2 cellular contexts compared by ENCODE assay signal in genomic region chr11:18235935-18236334, GRCh38.
TF ChIP-seq lines count a peak whose summit lies in the region.

No MANE protein-coding gene starts in this region.

TF ChIP-seq in K562, 482 proteins besides CTCF, POLR2A, EP300 and RAD21:
- no peak for TF ChIP-seq NFE2 (IDR thresholded peaks at IDR 0.05; ENCODE audit: low read depth)
- TF ChIP-seq ZNF512 (tag; IDR thresholded peaks at IDR 0.05) = 0 out of 2 replicates have a peak, but pooled peaks have one; percentile 11

TF ChIP-seq in liver, 16 proteins besides CTCF, POLR2A, EP300 and RAD21:
- TF ChIP-seq RXRA (IDR thresholded peaks at IDR 0.05) = no peak
- no peak for TF ChIP-seq REST (IDR thresholded peaks at IDR 0.05)
- no peak for TF ChIP-seq ZBTB33 (IDR thresholded peaks at IDR 0.05)
- no peak for TF ChIP-seq NR2F2 (IDR thresholded peaks at IDR 0.05)
- no peak for TF ChIP-seq ATF3 (IDR thresholded peaks at IDR 0.05)
- no peak for TF ChIP-seq JUND (IDR thresholded peaks at IDR 0.05)
- TF ChIP-seq YY1 (IDR thresholded peaks at IDR 0.05) = no peak
- TF ChIP-seq HNF4A (conservative IDR thresholded peaks at IDR 0.05) = no peak
- no peak for TF ChIP-seq GABPA (IDR thresholded peaks at IDR 0.05 in 1 of 2, conservative IDR thresholded peaks at IDR 0.05 in 1 of 2)
- no peak for TF ChIP-seq MAX (IDR thresholded peaks at IDR 0.05)
- TF ChIP-seq SP1 (IDR thresholded peaks at IDR 0.05) = no peak
- no peak for TF ChIP-seq TAF1 (conservative IDR thresholded peaks at IDR 0.05)
- no peak for TF ChIP-seq HNF4G (IDR thresholded peaks at IDR 0.05)
- no peak for TF ChIP-seq FOXA2 (IDR thresholded peaks at IDR 0.05)
- TF ChIP-seq FOXA1 (IDR thresholded peaks at IDR 0.05) = no peak
